In genomic region chr19:1136201-1136600, GRCh38 we compare ENCODE assay signal across 13 cellular contexts. TPM values are rescaled to one million over a fixed set of nuclear protein-coding genes. Genes with fewer than 3 reads are reported as not detected.
DNase-seq lines count a peak whose midpoint lies in the region; ATAC-seq, FAIRE-seq and TF ChIP-seq lines count a peak whose summit lies in the region.
"Had no signal": no experiment of that assay in that cellular context is flagged by ENCODE, and none has a peak within 500 bp of the region (broad histone marks: within the 10 kb centered on the region; RNA-seq: fewer than 3 reads in every experiment).

No MANE protein-coding gene starts in this region.

- POLR2A ChIA-PET in naive thymus-derived CD4-positive, alpha-beta T cell (lab: Charles Lee) = interaction anchor here (1.0 kb wide), 1 partner anchor 17 kb away, joined by 4 read pairs; no protein-coding TSS in a partner anchor

- intact Hi-C loops in naive thymus-derived CD4-positive, alpha-beta T cell (cut with micrococcal nuclease) = no loop called here
- intact Hi-C loops in tibial artery (cut with DNase I; ENCODE audit: low total_unique reads) = no loop called here

- peaks cover 2% of the 10 kb centered on the region for H3K9me3 Mint-ChIP-seq in activated naive CD8-positive, alpha-beta T cell treated with anti-CD3 and anti-CD28 coated beads for 36 hours
- H3K9me3 Mint-ChIP-seq in naive thymus-derived CD4-positive, alpha-beta T cell = peaks cover 0 to 4% (median 0%) of the 10 kb centered on the region in 11 donors

- peak overlapping the region; percentile 54 for H3K27ac Mint-ChIP-seq in activated naive CD8-positive, alpha-beta T cell treated with anti-CD3 and anti-CD28 coated beads for 36 hours
- H3K27ac Mint-ChIP-seq in naive thymus-derived CD4-positive, alpha-beta T cell = peak overlapping the region in 5 of 9 donors; percentile 74 to 91 (median 81)

- CTCF ChIA-PET in naive thymus-derived CD4-positive, alpha-beta T cell (lab: Charles Lee) = no interaction called here

- no peak overlapping the region for H3K4me3 Mint-ChIP-seq in activated naive CD8-positive, alpha-beta T cell treated with anti-CD3 and anti-CD28 coated beads for 36 hours
- peak overlapping the region in 1 of 10 donors; percentile 74 for H3K4me3 Mint-ChIP-seq in naive thymus-derived CD4-positive, alpha-beta T cell
- H3K4me3 Mint-ChIP-seq: activated naive CD8-positive, alpha-beta T cell had no signal

- H3K36me3 Mint-ChIP-seq in activated naive CD8-positive, alpha-beta T cell treated with anti-CD3 and anti-CD28 coated beads for 36 hours = peaks cover 16% of the 10 kb centered on the region
- peaks cover 5 to 22% (median 6%) of the 10 kb centered on the region in 5 donors for H3K36me3 Mint-ChIP-seq in naive thymus-derived CD4-positive, alpha-beta T cell
- H3K36me3 Mint-ChIP-seq: activated naive CD8-positive, alpha-beta T cell had no signal

- no peak for TF ChIP-seq CTCF in GM13977 (IDR thresholded peaks at IDR 0.05; ENCODE audit: extremely low read depth, insufficient read depth, missing control alignments)
- no peak for TF ChIP-seq CTCF in tibial artery (IDR thresholded peaks at IDR 0.05)

- H3K4me3 ChIP-seq in BLaER1 treated with 17β-estradiol and CSF1 and Interleukin-3, amounts not matched to agents 10 nM and 100 nM = peak overlapping the region in 4 of 10 experiments; percentile 15 to 37 (median 24); a peak in 5 of 20 replicates
- no peak overlapping the region for H3K4me3 ChIP-seq in naive thymus-derived CD4-positive, alpha-beta T cell (ENCODE audit: low read length)
- no peak overlapping the region for H3K4me3 ChIP-seq in tibial artery
- H3K4me3 ChIP-seq: right lobe of liver had no signal

- peak overlapping the region; percentile 23 to 68 (median 48); a peak in 17 of 22 replicates for H3K9ac ChIP-seq in BLaER1 treated with 17β-estradiol and CSF1 and Interleukin-3, amounts not matched to agents 10 nM and 100 nM

- peak overlapping the region; percentile 78 to 94 (median 85) for H3K4me2 ChIP-seq in BLaER1 treated with 17β-estradiol and CSF1 and Interleukin-3, amounts not matched to agents 10 nM and 100 nM

- H3K27me3 Mint-ChIP-seq in activated naive CD8-positive, alpha-beta T cell treated with anti-CD3 and anti-CD28 coated beads for 36 hours = no peaks in the 10 kb centered on the region
- no peaks in the 10 kb centered on the region for H3K27me3 Mint-ChIP-seq in naive thymus-derived CD4-positive, alpha-beta T cell
- H3K27me3 Mint-ChIP-seq: activated naive CD8-positive, alpha-beta T cell had no signal

- H3K4me1 Mint-ChIP-seq in activated naive CD8-positive, alpha-beta T cell treated with anti-CD3 and anti-CD28 coated beads for 36 hours = peaks cover 16% of the 10 kb centered on the region
- H3K4me1 Mint-ChIP-seq in naive thymus-derived CD4-positive, alpha-beta T cell = peaks cover 5 to 27% (median 14%) of the 10 kb centered on the region in 7 donors

- peaks cover 0 to 14% (median 0%) of the 10 kb centered on the region in 11 experiments; a peak in 4 of 22 replicates for H3K9me3 ChIP-seq in BLaER1 treated with 17β-estradiol and CSF1 and Interleukin-3, amounts not matched to agents 10 nM and 100 nM (replicated peaks in 1 of 11)
- H3K9me3 ChIP-seq in naive thymus-derived CD4-positive, alpha-beta T cell (ENCODE audit: control insufficient read depth in 2 of 3, low read length in 3 of 3) = no peaks in the 10 kb centered on the region
- H3K9me3 ChIP-seq in tibial artery = no peaks in the 10 kb centered on the region
- H3K9me3 ChIP-seq: right lobe of liver had no signal

- ATAC-seq in naive thymus-derived CD4-positive, alpha-beta T cell = no peak
- no peak for ATAC-seq in HG02885 (IDR thresholded peaks at IDR 0.05; ENCODE audit: poor library complexity, unreplicated experiment)

- in situ Hi-C loops in GM13977 (cut with MboI; ENCODE audit: low pct_unique_long_range_greater_than_20kb, low sequenced_read_pairs, unreplicated experiment) = no loop called here

- H4K20me1 ChIP-seq in BLaER1 treated with 17β-estradiol and CSF1 and Interleukin-3, amounts not matched to agents 10 nM and 100 nM = peaks cover 34 to 82% (median 65%) of the 10 kb centered on the region in 11 experiments; a peak in 21 of 22 replicates

- DNase-seq in GM13977 (ENCODE audit: low spot score) = peak; percentile 72
- DNase-seq in activated naive CD8-positive, alpha-beta T cell treated with anti-CD3 and anti-CD28 coated beads for 36 hours = no peak
- DNase-seq in naive thymus-derived CD4-positive, alpha-beta T cell = no peak
- DNase-seq in tibial artery = no peak
- DNase-seq in HTR-8/SVneo (ENCODE audit: insufficient read length, low spot score) = no peak
- DNase-seq in NCI-H1930 (lab: John Stamatoyannopoulos, UW) = no peak
- DNase-seq: mesendoderm, NCI-H774 had no signal

- H3K4me1 ChIP-seq in BLaER1 treated with 17β-estradiol and CSF1 and Interleukin-3, amounts not matched to agents 10 nM and 100 nM = peaks cover 49 to 63% (median 53%) of the 10 kb centered on the region in 10 experiments
- H3K4me1 ChIP-seq in naive thymus-derived CD4-positive, alpha-beta T cell (ENCODE audit: control insufficient read depth in 2 of 2, insufficient read depth in 2 of 2, low read length in 2 of 2) = peaks cover 10 to 24% of the 10 kb centered on the region in 2 donors
- H3K4me1 ChIP-seq in tibial artery = peaks cover 0 to 39% (median 22%) of the 10 kb centered on the region in 4 donors
- H3K4me1 ChIP-seq: right lobe of liver had no signal

- peak overlapping the region in 9 of 11 experiments; percentile 26 to 64 (median 34); a peak in 13 of 22 replicates for H3K27ac ChIP-seq in BLaER1 treated with 17β-estradiol and CSF1 and Interleukin-3, amounts not matched to agents 10 nM and 100 nM
- peak overlapping the region; percentile 11 for H3K27ac ChIP-seq in naive thymus-derived CD4-positive, alpha-beta T cell (ENCODE audit: low read depth, low read length)
- no peak overlapping the region for H3K27ac ChIP-seq in tibial artery
- H3K27ac ChIP-seq: C4-2B, right lobe of liver had no signal

- FAIRE-seq in HTR-8/SVneo (lab: Jason Lieb, UNC) = no peak

- H3K27me3 ChIP-seq in BLaER1 treated with 17β-estradiol and CSF1 and Interleukin-3, amounts not matched to agents 10 nM and 100 nM = no peaks in the 10 kb centered on the region
- no peaks in the 10 kb centered on the region for H3K27me3 ChIP-seq in naive thymus-derived CD4-positive, alpha-beta T cell (ENCODE audit: control insufficient read depth in 2 of 2, insufficient read depth in 2 of 2, low read length in 2 of 2)
- H3K27me3 ChIP-seq in tibial artery = no peaks in the 10 kb centered on the region
- H3K27me3 ChIP-seq: right lobe of liver had no signal

- H3K36me3 ChIP-seq in BLaER1 treated with 17β-estradiol and CSF1 and Interleukin-3, amounts not matched to agents 10 nM and 100 nM = peaks cover 5 to 57% (median 28%) of the 10 kb centered on the region in 11 experiments; a peak in 18 of 22 replicates
- H3K36me3 ChIP-seq in naive thymus-derived CD4-positive, alpha-beta T cell (ENCODE audit: control insufficient read depth in 2 of 3, insufficient read depth in 3 of 3, low read length in 3 of 3) = peaks cover 0 to 7% (median 0%) of the 10 kb centered on the region in 3 experiments
- H3K36me3 ChIP-seq in tibial artery = peaks cover 0 to 38% (median 18%) of the 10 kb centered on the region in 3 donors
- H3K36me3 ChIP-seq: right lobe of liver had no signal

RNA-seq across cellular contexts. Expression of gene GPX4, which starts 32.4 kb away (rescaled TPM):
- 100 to 1,000 TPM; 225 to 231 TPM for total RNA-seq in activated naive CD8-positive, alpha-beta T cell treated with anti-CD3 and anti-CD28 coated beads for 36 hours
- 100 to 1,000 TPM; 122 to 235 (median 194) TPM for total RNA-seq in naive thymus-derived CD4-positive, alpha-beta T cell
- 100 to 1,000 TPM; 417 to 522 TPM for polyA plus RNA-seq in naive thymus-derived CD4-positive, alpha-beta T cell

RNA-seq across cellular contexts. Expression of gene SBNO2, which starts 37.9 kb away (rescaled TPM):
- total RNA-seq in activated naive CD8-positive, alpha-beta T cell treated with anti-CD3 and anti-CD28 coated beads for 36 hours = 10 to 100 TPM; 50.5 to 51.6 TPM
- total RNA-seq in naive thymus-derived CD4-positive, alpha-beta T cell = 100 to 1,000 TPM in 3 of 5 experiments, 10 to 100 TPM in 2; 88.6 to 137 (median 104) TPM
- 1 to 10 TPM; 1.7 to 2.6 TPM for polyA plus RNA-seq in naive thymus-derived CD4-positive, alpha-beta T cell

RNA-seq across cellular contexts. Expression of gene POLR2E, which starts 41.0 kb away (rescaled TPM):
- total RNA-seq in activated naive CD8-positive, alpha-beta T cell treated with anti-CD3 and anti-CD28 coated beads for 36 hours = 100 to 1,000 TPM; 290 to 291 TPM
- 100 to 1,000 TPM in 1 of 5 experiments, 10 to 100 TPM in 4; 75.3 to 157 (median 82.1) TPM for total RNA-seq in naive thymus-derived CD4-positive, alpha-beta T cell
- 100 to 1,000 TPM; 136 to 179 TPM for polyA plus RNA-seq in naive thymus-derived CD4-positive, alpha-beta T cell

Comparison
In these comparisons a context has a peak if more than half of its experiments do, and no peak if none do; other contexts are left out.
1. H3K27ac ChIP-seq: peak in BLaER1 treated with 17β-estradiol and CSF1 and Interleukin-3, amounts not matched to agents 10 nM and 100 nM (9 of 11) and naive thymus-derived CD4-positive, alpha-beta T cell (single experiment); none in tibial artery (0 of 2).